In the genomic region with DNA sequence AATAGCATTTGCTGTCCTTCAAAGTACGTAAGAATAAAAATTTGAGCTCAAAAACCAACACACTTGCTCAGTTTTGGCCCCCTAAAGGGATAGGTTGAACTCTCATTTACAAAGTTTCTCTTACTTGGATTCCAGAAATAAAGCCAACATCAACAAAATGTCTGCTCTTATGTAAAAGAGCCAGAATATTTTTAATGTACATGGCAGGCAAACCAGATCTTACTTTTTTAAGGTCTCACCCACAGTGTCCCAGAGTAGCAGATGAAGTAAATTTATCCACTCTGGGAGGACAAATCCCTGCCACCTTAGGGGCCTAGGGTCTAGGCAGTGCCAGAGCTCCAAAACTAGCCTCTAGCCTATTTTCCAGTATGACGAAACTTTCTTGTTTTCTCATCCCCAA, we compare ENCODE assay signal across 18 cellular contexts.
DNase-seq lines count a peak whose midpoint lies in the region; ATAC-seq, FAIRE-seq and TF ChIP-seq lines count a peak whose summit lies in the region.
"Had no signal": no experiment of that assay in that cellular context is flagged by ENCODE, and none has a peak within 500 bp of the region (broad histone marks: within the 10 kb centered on the region; RNA-seq: fewer than 3 reads in every experiment).

No MANE protein-coding gene starts in this region.

- dilution Hi-C loops in endothelial cell of umbilical vein (cut with MboI; ENCODE audit: extremely low pct_ligation_motif_present, low sequenced_read_pairs): no loop called here

- no peak overlapping the region for H3K23ac ChIP-seq in mesenchymal stem cell (ENCODE audit: low read length in 2 of 2)

- no peaks in the 10 kb centered on the region for H3K9me1 ChIP-seq in endothelial cell of umbilical vein (replicated peaks; ENCODE audit: control insufficient read depth, extremely low read depth, insufficient read depth, low read length)

- H3K79me1 ChIP-seq in mesenchymal stem cell (replicated peaks; ENCODE audit: low read length, poor library complexity, severe bottlenecking): peaks cover 2% of the 10 kb centered on the region

- TF ChIP-seq CTCF in endothelial cell of umbilical vein (IDR thresholded peaks at IDR 0.05; ENCODE audit: extremely low read depth in 1 of 2, insufficient read depth in 1 of 2, low read depth in 1 of 2, low read length in 2 of 2) (no peak), vagina (IDR thresholded peaks at IDR 0.05) (no peak)

- no peak overlapping the region for H3K4me3 ChIP-seq in endothelial cell of umbilical vein (replicated peaks in 1 of 3; ENCODE audit: insufficient read depth in 1 of 3, low read depth in 1 of 3, low read length in 3 of 3)
- H3K4me3 ChIP-seq in mesenchymal stem cell (ENCODE audit: insufficient read depth in 1 of 2, low read depth in 1 of 2, low read length in 2 of 2): peak overlapping the region in 1 of 2 experiments; percentile 15
- no peak overlapping the region for H3K4me3 ChIP-seq in aorta (ENCODE audit: low read length in 2 of 2)
- no peak overlapping the region for H3K4me3 ChIP-seq in vagina
- H3K4me3 ChIP-seq: coronary artery, SK-N-MC, thyroid gland had no signal

- H3K27me3 ChIP-seq in endothelial cell of umbilical vein (ENCODE audit: control insufficient read depth in 2 of 2, insufficient read depth in 2 of 2, low read length in 2 of 2) (no peaks in the 10 kb centered on the region), mesenchymal stem cell (ENCODE audit: control insufficient read depth in 1 of 2, insufficient read depth in 1 of 2, low read length in 2 of 2) (no peaks in the 10 kb centered on the region), aorta (ENCODE audit: control insufficient read depth in 1 of 2, insufficient read depth in 2 of 2, low read length in 1 of 2) (no peaks in the 10 kb centered on the region), vagina (no peaks in the 10 kb centered on the region)
- H3K27me3 ChIP-seq: thyroid gland had no signal

- intact Hi-C loops in endothelial cell of umbilical vein (cut with micrococcal nuclease) (loop anchor here (2.0 kb wide), 1 partner anchor 16 kb away; no protein-coding TSS in a partner anchor), aorta (cut with DNase I) (loop anchor here in 1 of 2 donors (5.0 kb wide), 1 partner anchor 148 kb away; no protein-coding TSS in a partner anchor), vagina (cut with DNase I) (no loop called here)

- DNase-seq in RPMI7951 (ENCODE audit: low read depth): peak; percentile 54
- peak; percentile 26 for DNase-seq in endothelial cell of umbilical vein (ENCODE audit: low read depth, low spot score)
- DNase-seq in mesenchymal stem cell: no peak
- DNase-seq in aorta: no peak
- no peak for DNase-seq in effector CD8-positive, alpha-beta T cell (lab: John Stamatoyannopoulos, UW)
- no peak for DNase-seq in vagina (ENCODE audit: extremely low spot score in 2 of 2)
- DNase-seq: activated CD4-positive, alpha-beta T cell treated with anti-CD3 and anti-CD28 coated beads, Interleukin-2, amount 10 ng/mL, durations not matched to agents 24 days and 14 days; activated CD8-positive, alpha-beta memory T cell treated with anti-CD3 and anti-CD28 coated beads, Interleukin-2, amount 10 ng/mL, durations not matched to agents 7 days and 5 days; AML-193; CD8-positive, alpha-beta memory T cell; naive thymus-derived CD8-positive, alpha-beta T cell; NCI-H2227 treated with DMSO at 0.1 percent for 48 hours; stimulated activated naive CD4-positive, alpha-beta T cell treated with Interleukin-2 at 50 U/mL for 16 hours; thyroid gland had no signal

- no peak overlapping the region for H4K8ac ChIP-seq in mesenchymal stem cell (ENCODE audit: low read length)

- BruUV-seq in endothelial cell of umbilical vein (replicated peaks; lab: Mats Ljungman, UMichigan): no TSS peak

- 92% methylated on average over 1 of the region's 2 CpGs for WGBS in mesenchymal stem cell
- 5 to 14% methylated on average over 2 of the region's 2 CpGs for WGBS in aorta, 2 donors

- H2AK5ac ChIP-seq in mesenchymal stem cell (ENCODE audit: low read length, severe bottlenecking): no peak overlapping the region

- H3K4me1 ChIP-seq in endothelial cell of umbilical vein (ENCODE audit: control insufficient read depth, extremely low read depth, insufficient read depth, low read length): peaks cover 21% of the 10 kb centered on the region
- H3K4me1 ChIP-seq in mesenchymal stem cell (ENCODE audit: control insufficient read depth, insufficient read depth, low read depth, low read length): no peaks in the 10 kb centered on the region
- H3K4me1 ChIP-seq in aorta (ENCODE audit: control insufficient read depth in 1 of 2, insufficient read depth in 2 of 2, low read length in 2 of 2): peaks cover 3 to 6% of the 10 kb centered on the region in 2 donors
- no peaks in the 10 kb centered on the region for H3K4me1 ChIP-seq in vagina
- H3K4me1 ChIP-seq: thyroid gland had no signal

- no peak overlapping the region for H2BK15ac ChIP-seq in mesenchymal stem cell (ENCODE audit: low read depth, poor library complexity, severe bottlenecking)

- ATAC-seq in aorta (ENCODE audit: low FRiP score): peak; percentile 87
- no peak for ATAC-seq in GM18909 (IDR thresholded peaks at IDR 0.05; ENCODE audit: poor library complexity, unreplicated experiment)
- ATAC-seq: activated CD8-positive, alpha-beta memory T cell treated with anti-CD3 and anti-CD28 coated beads, Interleukin-2, amount 10 ng/mL, durations not matched to agents 7 days and 5 days; naive thymus-derived CD8-positive, alpha-beta T cell had no signal

- H3K9me3 ChIP-seq in endothelial cell of umbilical vein (replicated peaks; ENCODE audit: control insufficient read depth, insufficient read depth, low read length): no peaks in the 10 kb centered on the region
- H3K9me3 ChIP-seq in mesenchymal stem cell (ENCODE audit: control insufficient read depth, low read length): no peaks in the 10 kb centered on the region
- no peaks in the 10 kb centered on the region for H3K9me3 ChIP-seq in aorta (ENCODE audit: control insufficient read depth, low read length)
- no peaks in the 10 kb centered on the region for H3K9me3 ChIP-seq in vagina
- H3K9me3 ChIP-seq: thyroid gland had no signal

- TF ChIP-seq POLR2A in endothelial cell of umbilical vein (IDR thresholded peaks at IDR 0.05; ENCODE audit: low read depth, low read length): no peak
- TF ChIP-seq POLR2A in vagina (IDR thresholded peaks at IDR 0.05): no peak

- no peak overlapping the region for H3K14ac ChIP-seq in mesenchymal stem cell (ENCODE audit: low read length in 2 of 2)

- FAIRE-seq in endothelial cell of umbilical vein (lab: Jason Lieb, UNC): no peak

- H2BK12ac ChIP-seq in mesenchymal stem cell (ENCODE audit: low read length in 2 of 2): no peak overlapping the region

- POLR2A ChIA-PET in endothelial cell of umbilical vein (lab: Charles Lee): no interaction called here

- H4K20me1 ChIP-seq in endothelial cell of umbilical vein (replicated peaks; ENCODE audit: control insufficient read depth, extremely low read depth, insufficient read depth, low read length): no peaks in the 10 kb centered on the region

- no peak overlapping the region for H2BK5ac ChIP-seq in mesenchymal stem cell (ENCODE audit: low read depth, low read length, poor library complexity, severe bottlenecking)

- H3K79me2 ChIP-seq in endothelial cell of umbilical vein (ENCODE audit: control insufficient read depth, insufficient read depth, low read length): no peaks in the 10 kb centered on the region

- H2BK120ac ChIP-seq in mesenchymal stem cell (ENCODE audit: low read depth, low read length): no peak overlapping the region

- no peak overlapping the region for H3K27ac ChIP-seq in endothelial cell of umbilical vein (ENCODE audit: insufficient read depth, low read depth, low read length)
- no peak overlapping the region for H3K27ac ChIP-seq in mesenchymal stem cell (ENCODE audit: low read length, poor library complexity, severe bottlenecking)
- H3K27ac ChIP-seq in aorta (ENCODE audit: low read depth in 1 of 2, low read length in 2 of 2): no peak overlapping the region
- no peak overlapping the region for H3K27ac ChIP-seq in vagina
- H3K27ac ChIP-seq: coronary artery, RWPE1, SK-N-MC, thyroid gland had no signal

- H3K9ac ChIP-seq in endothelial cell of umbilical vein (replicated peaks; ENCODE audit: extremely low read depth, insufficient read depth, low read length): no peak overlapping the region
- H3K9ac ChIP-seq in mesenchymal stem cell (ENCODE audit: low read length): peak overlapping the region; percentile 40

- H3K18ac ChIP-seq in mesenchymal stem cell (ENCODE audit: low read depth in 1 of 2, low read length in 2 of 2): peak overlapping the region in 1 of 2 experiments; percentile 24

- CTCF ChIA-PET in endothelial cell of umbilical vein (lab: Charles Lee): interaction anchor here (1.1 to 6.6 kb wide), 5 partner anchors 13 to 188 kb away, joined by 3 to 46 read pairs (median 3); no protein-coding TSS in a partner anchor

- H4K91ac ChIP-seq in mesenchymal stem cell (ENCODE audit: low read length): no peak overlapping the region

- no peak overlapping the region for H2AFZ ChIP-seq in endothelial cell of umbilical vein (ENCODE audit: low read depth, low read length)
- H2AFZ ChIP-seq in mesenchymal stem cell (ENCODE audit: low read depth, low read length): no peak overlapping the region

- no peak overlapping the region for H3K4ac ChIP-seq in mesenchymal stem cell (ENCODE audit: low read depth in 1 of 2, low read length in 2 of 2)

- H3K4me2 ChIP-seq in endothelial cell of umbilical vein (ENCODE audit: insufficient read depth, low read length): no peak overlapping the region
- H3K4me2 ChIP-seq in mesenchymal stem cell (ENCODE audit: low read length, poor library complexity, severe bottlenecking): no peak overlapping the region

- H3K36me3 ChIP-seq in endothelial cell of umbilical vein (ENCODE audit: control insufficient read depth in 2 of 2, extremely low read depth in 1 of 2, insufficient read depth in 2 of 2, low read length in 2 of 2): no peaks in the 10 kb centered on the region
- no peaks in the 10 kb centered on the region for H3K36me3 ChIP-seq in mesenchymal stem cell (ENCODE audit: control insufficient read depth in 1 of 2, insufficient read depth in 2 of 2, low read depth in 1 of 2, low read length in 2 of 2)
- no peaks in the 10 kb centered on the region for H3K36me3 ChIP-seq in aorta (ENCODE audit: control insufficient read depth in 1 of 2, insufficient read depth in 2 of 2, low read length in 1 of 2)
- no peaks in the 10 kb centered on the region for H3K36me3 ChIP-seq in vagina
- H3K36me3 ChIP-seq: thyroid gland had no signal

TF ChIP-seq in endothelial cell of umbilical vein, 7 proteins besides CTCF, POLR2A, EP300 and RAD21 (continues in another document):
- TF ChIP-seq EZH2 (IDR thresholded peaks at IDR 0.05; ENCODE audit: borderline replicate concordance, low read depth, low read length, severe bottlenecking) (no peak), MYC (IDR thresholded peaks at IDR 0.05; ENCODE audit: low read depth, low read length) (no peak), FOS (IDR thresholded peaks at IDR 0.05; ENCODE audit: borderline replicate concordance, insufficient read depth, low read length) (no peak), JUN (IDR thresholded peaks at IDR 0.05; ENCODE audit: borderline replicate concordance, insufficient read depth, insufficient read length, low read depth) (no peak), POLR2AphosphoS5 (IDR thresholded peaks at IDR 0.05; ENCODE audit: insufficient read depth, low read depth, low read length) (no peak), GATA2 (IDR thresholded peaks at IDR 0.05; ENCODE audit: insufficient read depth, insufficient read length, low read depth, low read length) (no peak)

Comparison
In these comparisons a context has a peak if more than half of its experiments do, and no peak if none do; other contexts are left out.
1. DNase-seq: peak in RPMI7951 (single experiment) and endothelial cell of umbilical vein (single experiment); none in mesenchymal stem cell (single experiment), aorta (0 of 2), effector CD8-positive, alpha-beta T cell (single experiment) and vagina (0 of 2).